In the genomic region with DNA sequence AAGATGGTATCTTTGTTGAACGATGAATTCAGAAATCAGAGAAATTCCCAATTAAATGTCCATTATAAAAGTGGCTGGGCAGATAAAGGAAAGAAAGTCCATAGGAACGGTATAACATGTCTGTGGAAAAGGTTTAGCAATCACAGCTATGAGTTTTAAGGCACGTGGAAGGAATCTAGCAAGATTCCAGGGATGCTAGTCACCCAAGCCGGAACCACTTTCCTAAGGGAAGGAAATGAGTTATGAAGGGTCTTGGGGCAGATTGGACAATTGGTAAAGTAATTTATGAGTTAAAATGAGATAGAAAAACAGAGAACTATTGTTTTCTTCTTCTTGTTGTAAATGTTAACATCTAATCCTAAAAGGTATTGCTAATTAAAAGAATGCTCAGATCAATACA, we compare ENCODE assay signal across 23 cellular contexts.
DNase-seq lines count a peak whose midpoint lies in the region; ATAC-seq and TF ChIP-seq lines count a peak whose summit lies in the region.
"Had no signal": no experiment of that assay in that cellular context is flagged by ENCODE, and none has a peak within 500 bp of the region (broad histone marks: within the 10 kb centered on the region; RNA-seq: fewer than 3 reads in every experiment).

No MANE protein-coding gene starts in this region.

- H3F3A ChIP-seq in PC-9 (ENCODE audit: insufficient read depth, low read depth): no peaks in the 10 kb centered on the region

- H2AFZ ChIP-seq in IMR-90 (replicated peaks; ENCODE audit: low read length, poor library complexity): no peak overlapping the region
- no peak overlapping the region for H2AFZ ChIP-seq in PC-9
- H2AFZ ChIP-seq: neural progenitor cell had no signal

- H2AK5ac ChIP-seq in IMR-90 (ENCODE audit: low read depth, low read length): no peak overlapping the region

- no peak for ATAC-seq in IMR-90 (ENCODE audit: low read depth)
- ATAC-seq in HG03378 (IDR thresholded peaks at IDR 0.05; ENCODE audit: unreplicated experiment): no peak
- ATAC-seq: activated naive CD4-positive, alpha-beta T cell treated with anti-CD3 and anti-CD28 coated beads, Interleukin-2, amount 50 U/mL, for 72 hours; activated T-helper 17 cell treated with anti-CD3 and anti-CD28 coated beads, Interleukin-2, amount 50 U/mL, for 72 hours; WTC11 had no signal

- POLR2A ChIA-PET in IMR-90 (lab: Charles Lee; ENCODE audit: unreplicated experiment): no interaction called here
- POLR2A ChIA-PET in PC-9 (lab: Charles Lee; ENCODE audit: unreplicated experiment): no interaction called here

- no peak overlapping the region for H4K8ac ChIP-seq in IMR-90 (ENCODE audit: low read depth in 2 of 2, low read length in 2 of 2)

- H3K79me1 ChIP-seq in IMR-90 (ENCODE audit: low read depth in 1 of 2, low read length in 2 of 2): no peaks in the 10 kb centered on the region

- WGBS in IMR-90 (ENCODE audit: extremely low coverage in 2 of 2, insufficient read length in 1 of 2), 2 experiments: 0% methylated on average over 2 of the region's 4 CpGs; no CpG with 5 or more reads in 1 of the 2 experiments

- no peak overlapping the region for H3K4ac ChIP-seq in IMR-90 (ENCODE audit: low read depth, low read length)

- H3K14ac ChIP-seq in IMR-90 (replicated peaks; ENCODE audit: low read depth, low read length): no peak overlapping the region

- dilution Hi-C loops in IMR-90 (cut with HindIII; ENCODE audit: low sequenced_read_pairs, unreplicated experiment): no loop called here

- CTCF ChIA-PET in IMR-90 (lab: Yijun Ruan, JAX) (no interaction called here), PC-9 (lab: Charles Lee) (no interaction called here)

- no peak overlapping the region for H2BK120ac ChIP-seq in IMR-90 (ENCODE audit: low read depth, low read length)

- H4K20me1 ChIP-seq in IMR-90 (ENCODE audit: insufficient read depth, low read length): no peaks in the 10 kb centered on the region
- H4K20me1 ChIP-seq in PC-9 (ENCODE audit: insufficient read depth): no peaks in the 10 kb centered on the region

- no peak overlapping the region for H3K4me2 ChIP-seq in IMR-90 (ENCODE audit: low read depth, low read length)
- H3K4me2 ChIP-seq in PC-9: no peak overlapping the region
- H3K4me2 ChIP-seq: neural progenitor cell had no signal

- in situ Hi-C loops in ACHN (cut with HindIII; ENCODE audit: low pct_ligation_motif_present, low pct_unique_long_range_greater_than_20kb, low sequenced_read_pairs) (no loop called here), IMR-90 (cut with MboI; ENCODE audit: low sequenced_read_pairs) (no loop called here), brain microvascular endothelial cell (cut with HindIII; ENCODE audit: low pct_ligation_motif_present, low sequenced_read_pairs) (no loop called here)

- H3K9me3 ChIP-seq in IMR-90 (ENCODE audit: control insufficient read depth, insufficient read depth, low read length) (no peaks in the 10 kb centered on the region), PC-9 (ENCODE audit: insufficient read depth, low read depth) (no peaks in the 10 kb centered on the region)

- H3K4me1 ChIP-seq in IMR-90 (ENCODE audit: control insufficient read depth, insufficient read depth, low read length) (no peaks in the 10 kb centered on the region), PC-9 (replicated peaks; ENCODE audit: insufficient read depth) (no peaks in the 10 kb centered on the region)
- H3K4me1 ChIP-seq: neural progenitor cell had no signal

- TF ChIP-seq CTCF in IMR-90 (conservative IDR thresholded peaks at IDR 0.05; ENCODE audit: low read depth, low read length) (no peak), brain microvascular endothelial cell (IDR thresholded peaks at IDR 0.05; ENCODE audit: low read depth, low read length, missing control alignments) (no peak), PC-9 (conservative IDR thresholded peaks at IDR 0.05) (no peak)

- peak; percentile 10 for DNase-seq in ACHN
- peak; percentile 20 for DNase-seq in IMR-90
- peak; percentile 20 for DNase-seq in brain microvascular endothelial cell
- peak; percentile 50 for DNase-seq in iris pigment epithelial cell (ENCODE audit: low read depth)
- no peak for DNase-seq in PC-9
- no peak for DNase-seq in HK-2 (ENCODE audit: unreplicated experiment)
- DNase-seq in NCI-H1105 treated with DMSO at 0.1 percent for 48 hours (lab: John Stamatoyannopoulos, UW): no peak
- DNase-seq: activated CD4-positive, alpha-beta memory T cell treated with anti-CD3 and anti-CD28 coated beads for 36 hours; activated CD8-positive, alpha-beta memory T cell treated with anti-CD3 and anti-CD28 coated beads, Interleukin-2, amount 50 U/mL, for 48 hours; DMS53; GOT3; kidney; MV-4-11; NCI-H2171; NCI-H524 treated with DMSO at 0.1 percent for 48 hours; substantia nigra had no signal

- no peak overlapping the region for H2BK5ac ChIP-seq in IMR-90 (ENCODE audit: low read depth, low read length, poor library complexity, severe bottlenecking)

- H3K23ac ChIP-seq in IMR-90 (ENCODE audit: low read depth, low read length): no peak overlapping the region

- BruUV-seq in IMR-90 (replicated peaks; lab: Mats Ljungman, UMichigan): no TSS peak
- no TSS peak for BruUV-seq in PC-9 (replicated peaks; lab: Mats Ljungman, UMichigan)

- no peak overlapping the region for H2AK9ac ChIP-seq in IMR-90 (replicated peaks; ENCODE audit: low read depth, low read length, poor library complexity)

- H3K4me3 ChIP-seq in IMR-90 (ENCODE audit: insufficient read depth, low read depth, low read length): no peak overlapping the region
- H3K4me3 ChIP-seq in brain microvascular endothelial cell (ENCODE audit: low read depth, low read length): no peak overlapping the region
- H3K4me3 ChIP-seq in PC-9: no peak overlapping the region
- H3K4me3 ChIP-seq: lung, neural progenitor cell had no signal

- no peaks in the 10 kb centered on the region for H3K27me3 ChIP-seq in IMR-90 (ENCODE audit: control insufficient read depth, insufficient read depth, low read length)
- no peaks in the 10 kb centered on the region for H3K27me3 ChIP-seq in brain microvascular endothelial cell (replicated peaks)
- no peaks in the 10 kb centered on the region for H3K27me3 ChIP-seq in PC-9 (ENCODE audit: insufficient read depth, low read depth)
- H3K27me3 ChIP-seq: neural progenitor cell had no signal

- H3K79me2 ChIP-seq in PC-9 (ENCODE audit: low read depth): no peaks in the 10 kb centered on the region

- H3K9me1 ChIP-seq in IMR-90 (ENCODE audit: insufficient read depth, low read length): no peaks in the 10 kb centered on the region

- no peak for TF ChIP-seq POLR2A in IMR-90 (IDR thresholded peaks at IDR 0.05; ENCODE audit: low read depth, low read length)

- 0 out of 2 replicates have a peak overlapping the region, but pooled peaks have one; percentile 61 for H2BK20ac ChIP-seq in IMR-90 (ENCODE audit: low read depth, low read length)

- H3K56ac ChIP-seq in IMR-90 (ENCODE audit: extremely low read depth, insufficient read depth, low read length): no peak overlapping the region

- H3K9ac ChIP-seq in IMR-90 (ENCODE audit: low read depth, low read length): no peak overlapping the region
- H3K9ac ChIP-seq: neural progenitor cell had no signal

- no peak overlapping the region for H3K18ac ChIP-seq in IMR-90 (ENCODE audit: low read depth, low read length)

- H3K27ac ChIP-seq in IMR-90 (ENCODE audit: insufficient read depth, low read length): no peak overlapping the region
- H3K27ac ChIP-seq in brain microvascular endothelial cell: no peak overlapping the region
- no peak overlapping the region for H3K27ac ChIP-seq in PC-9
- H3K27ac ChIP-seq: epithelial cell of prostate, neural progenitor cell had no signal

- TF ChIP-seq RAD21 in IMR-90 (IDR thresholded peaks at IDR 0.05; ENCODE audit: low read length): no peak

- H3K9me2 ChIP-seq in PC-9 (ENCODE audit: insufficient read depth): no peaks in the 10 kb centered on the region

- intact Hi-C loops in IMR-90 (cut with micrococcal nuclease): no loop called here
- intact Hi-C loops in PC-9 (cut with micrococcal nuclease; ENCODE audit: unreplicated experiment): no loop called here

- no peak overlapping the region for H4K5ac ChIP-seq in IMR-90 (ENCODE audit: low read depth, low read length)

- H2BK15ac ChIP-seq in IMR-90 (ENCODE audit: low read depth, low read length): no peak overlapping the region

- no peak overlapping the region for H4K91ac ChIP-seq in IMR-90 (ENCODE audit: insufficient read depth, low read depth, low read length)

- H3K36me3 ChIP-seq in IMR-90 (ENCODE audit: control insufficient read depth, insufficient read depth, low read length) (no peaks in the 10 kb centered on the region), brain microvascular endothelial cell (replicated peaks) (no peaks in the 10 kb centered on the region), PC-9 (ENCODE audit: low read depth) (no peaks in the 10 kb centered on the region)
- H3K36me3 ChIP-seq: neural progenitor cell had no signal

TF ChIP-seq in IMR-90, 13 proteins besides CTCF, POLR2A, EP300 and RAD21:
- TF ChIP-seq MXI1 (IDR thresholded peaks at IDR 0.05; ENCODE audit: borderline replicate concordance, low read depth, low read length): no peak
- TF ChIP-seq CEBPB (IDR thresholded peaks at IDR 0.05; ENCODE audit: low read depth, low read length): 0 out of 2 replicates have a peak, but pooled peaks have one; percentile 29
- TF ChIP-seq BHLHE40 (IDR thresholded peaks at IDR 0.05; ENCODE audit: low read depth, low read length): peak; percentile 72; the same call in 1 of the 2 replicates

Comparison
In these comparisons a context has a peak if more than half of its experiments do, and no peak if none do; other contexts are left out.
1. DNase-seq: peak in ACHN (single experiment), IMR-90 (single experiment), brain microvascular endothelial cell (single experiment) and iris pigment epithelial cell (single experiment); none in PC-9 (0 of 2), HK-2 (single experiment) and NCI-H1105 treated with DMSO at 0.1 percent for 48 hours (single experiment).